Comparison of ENCODE assay signal across 21 cellular contexts in genomic region chr6:75444899-75445298, GRCh38. TPM values are rescaled to one million over a fixed set of nuclear protein-coding genes. Genes with fewer than 3 reads are reported as not detected.
DNase-seq lines count a peak whose midpoint lies in the region; ATAC-seq, FAIRE-seq and TF ChIP-seq lines count a peak whose summit lies in the region.
"Had no signal": no experiment of that assay in that cellular context is flagged by ENCODE, and none has a peak within 500 bp of the region (broad histone marks: within the 10 kb centered on the region; RNA-seq: fewer than 3 reads in every experiment).

No MANE protein-coding gene starts in this region.

- in situ Hi-C loops in gastrocnemius medialis (cut with MboI; ENCODE audit: low sequenced_read_pairs in 4 of 4), result no loop called here

- peaks cover 5% of the 10 kb centered on the region for H3K4me1 Mint-ChIP-seq in type B pancreatic cell (ENCODE audit: unreplicated experiment)
- H3K4me1 Mint-ChIP-seq: CD4-positive, alpha-beta memory T cell had no signal

- no peaks in the 10 kb centered on the region for H3K9me3 Mint-ChIP-seq in type B pancreatic cell

- H3K4me1 ChIP-seq in left lung (peaks cover 0 to 11% of the 10 kb centered on the region in 2 donors), gastrocnemius medialis (peaks cover 21 to 34% of the 10 kb centered on the region in 2 donors)

- H3K27me3 ChIP-seq in left lung (no peaks in the 10 kb centered on the region), gastrocnemius medialis (no peaks in the 10 kb centered on the region)

- FAIRE-seq in H54 (lab: Jason Lieb, UNC), result no peak
- FAIRE-seq: GM12891, GM18507 had no signal

- no peaks in the 10 kb centered on the region for H3K9me3 ChIP-seq in left lung
- no peaks in the 10 kb centered on the region for H3K9me3 ChIP-seq in gastrocnemius medialis

- TF ChIP-seq CTCF in left lung (IDR thresholded peaks at IDR 0.05) (no peak), gastrocnemius medialis (IDR thresholded peaks at IDR 0.05 in 4 of 5, conservative IDR thresholded peaks at IDR 0.05 in 1 of 5) (no peak), type B pancreatic cell (conservative IDR thresholded peaks at IDR 0.05) (no peak)

- TF ChIP-seq POLR2A in gastrocnemius medialis (IDR thresholded peaks at IDR 0.05) (no peak), H54 (IDR thresholded peaks at IDR 0.05; ENCODE audit: low read depth, low read length) (no peak)

- H3K27ac ChIP-seq in left lung (no peak overlapping the region), gastrocnemius medialis (peak overlapping the region in 3 of 4 donors; percentile 16 to 70 (median 30))

- H3K4me3 ChIP-seq in left lung, result no peak overlapping the region
- H3K4me3 ChIP-seq in gastrocnemius medialis, result no peak overlapping the region

- DNase-seq in left ventricle myocardium superior (no peak), Right ventricle myocardium superior (no peak), astrocyte of the hippocampus (ENCODE audit: low read depth, low spot score) (peak; percentile 18), left lung (no peak), gastrocnemius medialis (no peak), H54 (ENCODE audit: insufficient read length, low spot score) (no peak), type B pancreatic cell (ENCODE audit: extremely low spot score, unreplicated experiment) (no peak)
- DNase-seq: C1 segment of cervical spinal cord; Calu3; CD4-positive, alpha-beta memory T cell; COR-L47; DMS53; DMS79 treated with DMSO at 0.1 percent for 48 hours; GF-D8; GOT3; H7; HCEC 1CT had no signal

- ATAC-seq in left ventricle myocardium superior (peak; percentile 35), Right ventricle myocardium superior (ENCODE audit: poor library complexity) (no peak), left lung (peak; percentile 65), gastrocnemius medialis (no peak), HG02840 (IDR thresholded peaks at IDR 0.05; ENCODE audit: low FRiP score, unreplicated experiment) (no peak)

- H3K36me3 ChIP-seq in left lung, result no peaks in the 10 kb centered on the region
- H3K36me3 ChIP-seq in gastrocnemius medialis, result no peaks in the 10 kb centered on the region

- H3K4me3 Mint-ChIP-seq in type B pancreatic cell, result no peak overlapping the region
- H3K4me3 Mint-ChIP-seq: CD4-positive, alpha-beta memory T cell had no signal

- intact Hi-C loops in left ventricle myocardium superior (cut with micrococcal nuclease), result no loop called here
- intact Hi-C loops in Right ventricle myocardium superior (cut with DNase I), result no loop called here
- intact Hi-C loops in left lung (cut with DNase I), result no loop called here
- intact Hi-C loops in gastrocnemius medialis (cut with DNase I; ENCODE audit: low total_unique reads), result no loop called here

- H3K27me3 Mint-ChIP-seq in type B pancreatic cell, result no peaks in the 10 kb centered on the region

- no peaks in the 10 kb centered on the region for H3K36me3 Mint-ChIP-seq in type B pancreatic cell
- H3K36me3 Mint-ChIP-seq: CD4-positive, alpha-beta memory T cell had no signal

- no peak overlapping the region for H3K27ac Mint-ChIP-seq in type B pancreatic cell
- H3K27ac Mint-ChIP-seq: CD4-positive, alpha-beta memory T cell had no signal

RNA-seq across cellular contexts. Expression of gene FILIP1, which starts 48.7 kb away (rescaled TPM):
- total RNA-seq in left ventricle myocardium superior, result 156 TPM
- total RNA-seq in Right ventricle myocardium superior, result 160 TPM
- total RNA-seq in left lung, result 10 to 100 TPM; 14.4 to 25.7 TPM
- 100 to 1,000 TPM in 2 of 4 donors, 10 to 100 TPM in 2; 57.5 to 123 (median 93.8) TPM for total RNA-seq in gastrocnemius medialis
- total RNA-seq in type B pancreatic cell (ENCODE audit: low replicate concordance), result 2.0 and 5.0 TPM in 2 replicates
- total RNA-seq: Calu3; CD4-positive, alpha-beta memory T cell; G401 had no signal

Comparison
In these comparisons a context has a peak if more than half of its experiments do, and no peak if none do; other contexts are left out.
1. ATAC-seq: peak in left ventricle myocardium superior (single experiment) and left lung (single experiment); none in Right ventricle myocardium superior (single experiment), gastrocnemius medialis (0 of 2) and HG02840 (single experiment).
2. H3K27ac ChIP-seq: peak in gastrocnemius medialis (3 of 4); none in left lung (0 of 2).